Comparison of ENCODE assay signal across 7 cellular contexts in the genomic region with DNA sequence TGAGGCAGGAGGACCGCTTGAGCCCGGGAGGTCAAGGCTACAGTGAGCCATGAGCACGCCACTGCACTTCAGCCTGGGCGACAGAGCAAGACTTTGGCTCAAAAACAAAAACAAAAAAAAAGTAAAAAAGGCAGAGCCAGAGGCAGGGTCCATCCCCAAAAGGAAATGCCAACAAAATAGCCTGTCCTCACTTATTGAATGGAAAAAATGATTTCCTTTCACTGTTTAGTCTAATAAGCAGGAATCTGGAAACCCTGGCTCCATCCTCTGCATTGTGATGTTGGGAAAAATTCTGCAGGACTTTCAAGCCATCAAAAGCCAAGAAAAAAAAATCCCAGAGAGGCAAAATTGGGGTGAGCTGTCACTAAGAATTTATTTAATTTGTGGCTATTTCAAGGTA. TPM values are rescaled to one million over a fixed set of nuclear protein-coding genes. Genes with fewer than 3 reads are reported as not detected.
"Had no signal": no experiment of that assay in that cellular context is flagged by ENCODE, and none has a peak within 500 bp of the region (broad histone marks: within the 10 kb centered on the region; RNA-seq: fewer than 3 reads in every experiment).

No MANE protein-coding gene starts in this region.

- ATAC-seq: GM23338, HepG2 had no signal

- H3K4me3 Mint-ChIP-seq: GM23338, H9, IgD-negative memory B cell had no signal

- DNase-seq: H9, HCEC 1CT, KBM-7 had no signal

- H3K9me3 Mint-ChIP-seq: GM23338, H9 had no signal

- H3K27ac Mint-ChIP-seq: GM23338, H9, IgD-negative memory B cell had no signal

- H3K27ac ChIP-seq: HL-60 had no signal

- H3K4me1 Mint-ChIP-seq: IgD-negative memory B cell had no signal

- H3K4me3 ChIP-seq: GM23338 had no signal

RNA-seq across cellular contexts. Expression of gene ZIC2, which starts 33.2 kb away (rescaled TPM):
- total RNA-seq: HepG2 had no signal
